Comparison of ENCODE assay signal across 19 cellular contexts in the genomic region with DNA sequence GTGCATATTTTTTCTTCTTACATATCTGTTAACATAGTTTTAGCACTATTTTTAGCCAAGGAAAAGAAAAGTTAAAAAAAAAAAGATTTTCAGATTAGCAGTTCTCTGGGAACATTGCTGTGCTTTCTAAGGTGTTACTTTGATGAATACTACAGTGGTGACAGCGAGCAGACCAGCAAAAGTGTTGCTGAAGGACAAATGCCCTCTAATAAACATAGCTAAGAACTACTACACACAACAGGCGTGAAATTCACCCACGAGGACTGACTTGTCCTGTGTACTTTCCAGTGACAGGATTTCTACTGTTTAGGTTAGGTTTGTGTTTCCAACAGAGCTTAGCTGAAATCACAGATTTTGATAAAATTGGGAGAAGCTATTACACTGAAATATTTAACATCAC.
"Had no signal": no experiment of that assay in that cellular context is flagged by ENCODE, and none has a peak within 500 bp of the region (broad histone marks: within the 10 kb centered on the region; RNA-seq: fewer than 3 reads in every experiment).

No MANE protein-coding gene starts in this region.

- H3K27me3 ChIP-seq: colonic mucosa, hepatocyte, neural progenitor cell, sigmoid colon, stomach, thyroid gland, vagina had no signal

- H3K4me3 ChIP-seq: colonic mucosa, hepatocyte, neural progenitor cell, sigmoid colon, stomach, thyroid gland, vagina had no signal

- H3K36me3 ChIP-seq: colonic mucosa, neural progenitor cell, sigmoid colon, stomach, thyroid gland, vagina had no signal

- H3K4me1 ChIP-seq: colonic mucosa, neural progenitor cell, parathyroid adenoma, sigmoid colon, stomach, thyroid gland, vagina had no signal

- H3K27ac ChIP-seq: colonic mucosa, hepatocyte, neural progenitor cell, parathyroid adenoma, sigmoid colon, stomach, thyroid gland, vagina had no signal

- DNase-seq: colonic mucosa; effector memory CD8-positive, alpha-beta T cell; erythroblast; left colon; mesenchymal stem cell; midbrain; naive thymus-derived CD4-positive, alpha-beta T cell; sigmoid colon; stimulated activated CD4-positive, alpha-beta T cell treated with anti-CD3 and anti-CD28 coated beads, Interleukin-2, amount 100 ng/mL, for 24 hours; stimulated activated CD4-positive, alpha-beta T cell treated with anti-CD3 and anti-CD28 coated beads, Interleukin-4, amount 100 ng/mL, for 24 hours; stimulated activated naive CD4-positive, alpha-beta T cell treated with Interleukin-2 at 50 U/mL for 16 hours; stomach; thyroid gland; trophoblast cell had no signal

- H3K9me3 ChIP-seq: colonic mucosa, sigmoid colon, thyroid gland, vagina had no signal

- ATAC-seq: effector memory CD8-positive, alpha-beta T cell; left colon; naive thymus-derived CD4-positive, alpha-beta T cell; stimulated activated effector memory CD8-positive, alpha-beta T cell treated with anti-CD3 and anti-CD28 coated beads, Interleukin-12 subunit alpha, Interleukin-12 subunit beta, amount 100 ng/mL, for 72 hours had no signal
